8 cellular contexts compared by ENCODE assay signal in the genomic region with DNA sequence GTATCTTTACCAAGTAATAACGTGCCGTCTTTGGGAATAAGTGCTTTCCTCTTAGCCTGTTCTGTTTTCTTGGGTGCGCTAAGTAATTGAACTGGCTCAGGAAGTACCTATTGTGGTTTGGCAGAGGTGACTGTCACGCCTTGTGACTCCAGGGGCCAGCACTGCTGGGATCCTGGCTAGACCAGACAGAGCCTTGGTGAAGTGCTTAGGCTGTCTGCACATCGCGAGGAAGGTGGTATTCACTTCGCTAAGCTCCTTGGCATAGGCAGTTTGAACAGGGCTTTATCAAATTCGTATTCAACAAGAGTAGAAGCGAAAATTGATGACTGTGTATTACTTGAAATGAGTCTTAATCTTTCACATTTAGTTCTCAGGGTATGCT. TPM values are rescaled to one million over a fixed set of nuclear protein-coding genes. Genes with fewer than 3 reads are reported as not detected.
A peak's percentile ranks its signal among the peaks of the same experiment; 100 is the strongest.
DNase-seq lines count a peak whose midpoint lies in the region; ATAC-seq, FAIRE-seq and TF ChIP-seq lines count a peak whose summit lies in the region.

No MANE protein-coding gene starts in this region.

- FAIRE-seq in GM12892 (lab: Jason Lieb, UNC): peak; percentile 90

- peak overlapping the region; percentile 54 for H3K4me3 ChIP-seq in fibroblast of the aortic adventitia (ENCODE audit: low read depth, low read length)

- TF ChIP-seq POLR2A in GM12892 (IDR thresholded peaks at IDR 0.05; ENCODE audit: low read depth, low read length): no peak

- peak; percentile 48 for DNase-seq in GM12892 (ENCODE audit: insufficient read length)
- peak; percentile 21 for DNase-seq in T follicular helper cell (ENCODE audit: low read depth)
- no peak for DNase-seq in fibroblast of the aortic adventitia (ENCODE audit: low read depth)
- DNase-seq in GOT3 (lab: John Stamatoyannopoulos, UW): no peak
- no peak for DNase-seq in HEK293T (ENCODE audit: extremely low spot score)
- DNase-seq in sciatic nerve (ENCODE audit: low spot score): no peak
- DNase-seq in NCI-H446 (lab: John Stamatoyannopoulos, UW): no peak

- intact Hi-C loops in sciatic nerve (cut with DNase I): no loop called here

- TF ChIP-seq CTCF in fibroblast of the aortic adventitia (IDR thresholded peaks at IDR 0.05; ENCODE audit: insufficient read depth, low read length): no peak

- CTCF ChIA-PET in HEK293T (lab: Yijun Ruan, JAX): no interaction called here

- ATAC-seq in HG02610 (IDR thresholded peaks at IDR 0.05; ENCODE audit: unreplicated experiment) (peak; percentile 44), sciatic nerve (no peak)

- POLR2A ChIA-PET in HEK293T (lab: Yijun Ruan, JAX): no interaction called here

TF ChIP-seq in HEK293T, 16 proteins besides CTCF, POLR2A, EP300 and RAD21:
- no peak for TF ChIP-seq L3MBTL2 (conservative IDR thresholded peaks at IDR 0.05)
- TF ChIP-seq FOXK2 (IDR thresholded peaks at IDR 0.05): no peak
- TF ChIP-seq NFRKB (IDR thresholded peaks at IDR 0.05): no peak
- no peak for TF ChIP-seq ARNT (IDR thresholded peaks at IDR 0.05)
- TF ChIP-seq ZNF384 (IDR thresholded peaks at IDR 0.05): no peak
- TF ChIP-seq SUZ12 (IDR thresholded peaks at IDR 0.05): no peak
- TF ChIP-seq FOXM1 (IDR thresholded peaks at IDR 0.05; ENCODE audit: borderline replicate concordance): no peak
- TF ChIP-seq HDGF (IDR thresholded peaks at IDR 0.05; ENCODE audit: borderline replicate concordance): no peak
- TF ChIP-seq, protein P1, sequence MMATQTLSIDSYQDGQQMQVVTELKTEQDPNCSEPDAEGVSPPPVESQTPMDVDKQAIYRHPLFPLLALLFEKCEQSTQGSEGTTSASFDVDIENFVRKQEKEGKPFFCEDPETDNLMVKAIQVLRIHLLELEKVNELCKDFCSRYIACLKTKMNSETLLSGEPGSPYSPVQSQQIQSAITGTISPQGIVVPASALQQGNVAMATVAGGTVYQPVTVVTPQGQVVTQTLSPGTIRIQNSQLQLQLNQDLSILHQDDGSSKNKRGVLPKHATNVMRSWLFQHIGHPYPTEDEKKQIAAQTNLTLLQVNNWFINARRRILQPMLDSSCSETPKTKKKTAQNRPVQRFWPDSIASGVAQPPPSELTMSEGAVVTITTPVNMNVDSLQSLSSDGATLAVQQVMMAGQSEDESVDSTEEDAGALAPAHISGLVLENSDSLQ (IDR thresholded peaks at IDR 0.05): no peak

RNA-seq across cellular contexts. Expression of a gene that starts 17.6 kb away (rescaled TPM):
- 12.7 TPM for polyA plus RNA-seq in GM12892 (2012; ENCODE audit: missing spikeins)
- total RNA-seq in fibroblast of the aortic adventitia (ENCODE audit: low replicate concordance): 1.4 and 2.8 TPM in 2 replicates
- 15.9 TPM for total RNA-seq in sciatic nerve

Comparison
In these comparisons a context has a peak if more than half of its experiments do, and no peak if none do; other contexts are left out.
1. DNase-seq: peak in GM12892 (single experiment) and T follicular helper cell (single experiment); none in fibroblast of the aortic adventitia (single experiment), GOT3 (single experiment), HEK293T (single experiment), sciatic nerve (single experiment) and NCI-H446 (0 of 2).